In genomic region chr7:85184599-85185354, GRCh38 we compare ENCODE assay signal across 8 cellular contexts. TPM values are rescaled to one million over a fixed set of nuclear protein-coding genes. Genes with fewer than 3 reads are reported as not detected.
A peak's percentile ranks its signal among the peaks of the same experiment; 100 is the strongest.
DNase-seq lines count a peak whose midpoint lies in the region; ATAC-seq, FAIRE-seq and TF ChIP-seq lines count a peak whose summit lies in the region.

No MANE protein-coding gene starts in this region.

- peaks cover 5 to 8% of the 10 kb centered on the region in 2 experiments for H3K9me3 Mint-ChIP-seq in H9

- H3K36me3 ChIP-seq in skeletal muscle tissue (ENCODE audit: control insufficient read depth in 3 of 3, insufficient read depth in 3 of 3, low read length in 3 of 3) = no peaks in the 10 kb centered on the region
- no peaks in the 10 kb centered on the region for H3K36me3 ChIP-seq in small intestine (ENCODE audit: control insufficient read depth in 2 of 2, insufficient read depth in 2 of 2, low read length in 2 of 2)

- H3K9me3 ChIP-seq in H9 (ENCODE audit: control insufficient read depth, low read depth, low read length) (no peaks in the 10 kb centered on the region), iPS-18c (ENCODE audit: control insufficient read depth, insufficient read depth, low read length) (no peaks in the 10 kb centered on the region), skeletal muscle tissue (ENCODE audit: control insufficient read depth in 3 of 3, low read length in 3 of 3) (no peaks in the 10 kb centered on the region), small intestine (ENCODE audit: control insufficient read depth, low read depth) (no peaks in the 10 kb centered on the region)

- no peak for FAIRE-seq in small intestine (lab: Jason Lieb, UNC)

- H4K8ac ChIP-seq in H9 (replicated peaks; ENCODE audit: insufficient read length, low read depth, low read length) = no peak overlapping the region

- no peaks in the 10 kb centered on the region for H4K20me1 ChIP-seq in H9 (ENCODE audit: control insufficient read depth, insufficient read depth, insufficient read length)

- no peak overlapping the region for H2BK120ac ChIP-seq in H9 (ENCODE audit: low read depth, low read length, poor library complexity, severe bottlenecking)

- peak overlapping the region; percentile 99 for H3K4me2 ChIP-seq in H9 (ENCODE audit: insufficient read depth, insufficient read length, low read length)

- no peak overlapping the region for H2AFZ ChIP-seq in H9 (ENCODE audit: low read length)

- H3K27me3 Mint-ChIP-seq in H9 (ENCODE audit: low read depth) = peaks cover 53% of the 10 kb centered on the region

- H3K23ac ChIP-seq in H9 (ENCODE audit: insufficient read length, low read depth, low read length) = no peak overlapping the region

- peaks cover 5 to 6% (median 5%) of the 10 kb centered on the region in 3 experiments for H3K36me3 Mint-ChIP-seq in H9 (ENCODE audit: insufficient read depth in 1 of 3, low read depth in 3 of 3)

- no peaks in the 10 kb centered on the region for H3K79me2 ChIP-seq in H9 (ENCODE audit: insufficient read depth, low read length)

- no peak overlapping the region for H3K14ac ChIP-seq in H9 (ENCODE audit: insufficient read depth, low read length)

- H4K5ac ChIP-seq in H9 (ENCODE audit: insufficient read length, low read depth, low read length) = no peak overlapping the region

- WGBS in H9 (ENCODE audit: extremely low coverage, insufficient read length, low lambda C conversion rate) = no CpG with 5 or more reads among the region's 18 CpGs
- 37 to 45% (median 39%) methylated on average over 17 to 18 of the region's 18 CpGs for WGBS in small intestine, 3 donors

- H3K56ac ChIP-seq in H9 (ENCODE audit: insufficient read length, low read depth, low read length) = no peak overlapping the region

- H2BK20ac ChIP-seq in H9 (ENCODE audit: low read depth, low read length, poor library complexity, severe bottlenecking) = no peak overlapping the region

- ATAC-seq in GM21528 (IDR thresholded peaks at IDR 0.05; ENCODE audit: low FRiP score, unreplicated experiment) (no peak), HG02623 (IDR thresholded peaks at IDR 0.05; ENCODE audit: unreplicated experiment) (no peak)

- no peak overlapping the region for H2BK12ac ChIP-seq in H9 (ENCODE audit: insufficient read length, low read depth, low read length)

- peaks cover 5% of the 10 kb centered on the region; the same call in 1 of the 2 replicates for H3K27me3 ChIP-seq in H9 (ENCODE audit: insufficient read depth, low read length)
- H3K27me3 ChIP-seq in skeletal muscle tissue (ENCODE audit: control insufficient read depth in 3 of 3, insufficient read depth in 3 of 3, low read length in 3 of 3) = peaks cover 13 to 19% (median 14%) of the 10 kb centered on the region in 3 donors
- peaks cover 0 to 5% of the 10 kb centered on the region in 2 donors for H3K27me3 ChIP-seq in small intestine (ENCODE audit: control insufficient read depth in 2 of 2, insufficient read depth in 2 of 2, low read length in 2 of 2)

- H3K27ac ChIP-seq in H9 (ENCODE audit: insufficient read length, low read depth, low read length) = no peak overlapping the region
- H3K27ac ChIP-seq in skeletal muscle tissue (ENCODE audit: low read depth, low read length) = peak overlapping the region; percentile 15
- H3K27ac ChIP-seq in small intestine (ENCODE audit: low read depth in 1 of 2, low read length in 1 of 2) = peak overlapping the region in 1 of 2 donors; percentile 63

- no peak overlapping the region for H4K91ac ChIP-seq in H9 (ENCODE audit: insufficient read length, low read depth, low read length)

- TF ChIP-seq CTCF in H9 (conservative IDR thresholded peaks at IDR 0.05) = no peak

- H3K4me3 ChIP-seq in iPS-18c (ENCODE audit: insufficient read depth, low read depth, low read length) (peak overlapping the region; percentile 68; the same call in 1 of the 2 replicates), skeletal muscle tissue (ENCODE audit: low read length in 3 of 3) (no peak overlapping the region), small intestine (ENCODE audit: low read depth in 1 of 2, low read length in 2 of 2) (peak overlapping the region in 1 of 2 donors; percentile 46)

- no peak overlapping the region for H2BK5ac ChIP-seq in H9 (ENCODE audit: insufficient read length, low read length)

- no peak overlapping the region for H3K18ac ChIP-seq in H9 (ENCODE audit: insufficient read length, low read depth, low read length)

- H2AK5ac ChIP-seq in H9 (ENCODE audit: insufficient read length, low read length) = no peak overlapping the region

- no peak overlapping the region for H3T11ph ChIP-seq in H9 (ENCODE audit: low read length)

- H3K79me1 ChIP-seq in H9 (ENCODE audit: insufficient read depth, low read depth, low read length, poor library complexity, severe bottlenecking) = no peaks in the 10 kb centered on the region

- H3K23me2 ChIP-seq in H9 (ENCODE audit: insufficient read length, low read depth, low read length, poor library complexity, severe bottlenecking) = peaks cover 19% of the 10 kb centered on the region

- H3K9ac ChIP-seq in H9 (ENCODE audit: extremely low read depth, insufficient read length, low read length) (no peak overlapping the region), skeletal muscle tissue (ENCODE audit: low read depth in 1 of 3, low read length in 3 of 3) (no peak overlapping the region)

- peak; percentile 37 for DNase-seq in H9
- peak; percentile 64 for DNase-seq in amniotic epithelial cell (ENCODE audit: low read depth)
- no peak for DNase-seq in small intestine
- no peak for DNase-seq in NCI-H510A (lab: John Stamatoyannopoulos, UW)

- no peak overlapping the region for H3K27ac Mint-ChIP-seq in H9

- peaks cover 19 to 26% of the 10 kb centered on the region in 2 experiments for H3K4me1 Mint-ChIP-seq in H9

- no peak overlapping the region for H3K4ac ChIP-seq in H9 (ENCODE audit: low read depth, low read length)

- peak overlapping the region; percentile 79 to 83 for H3K4me3 Mint-ChIP-seq in H9

- H2BK15ac ChIP-seq in H9 (ENCODE audit: low read depth, low read length) = no peak overlapping the region

- H3K4me1 ChIP-seq in H9 (ENCODE audit: insufficient read depth, low read length) = no peaks in the 10 kb centered on the region; the same call in 1 of the 2 replicates
- H3K4me1 ChIP-seq in skeletal muscle tissue (ENCODE audit: control insufficient read depth in 3 of 3, insufficient read depth in 3 of 3, low read length in 3 of 3) = peaks cover 12 to 19% (median 18%) of the 10 kb centered on the region in 3 donors
- H3K4me1 ChIP-seq in small intestine (ENCODE audit: control insufficient read depth in 2 of 2, insufficient read depth in 1 of 2, low read depth in 1 of 2, low read length in 1 of 2) = peaks cover 0 to 2% of the 10 kb centered on the region in 2 donors

RNA-seq across cellular contexts. Expression of gene SEMA3D, which starts 2.1 kb away (rescaled TPM):
- 5.4 and 5.6 TPM in 2 replicates for total RNA-seq in H9 (2021)
- total RNA-seq in skeletal muscle tissue = 25.1 TPM
- under 1 TPM in 2 of 3 donors, not detected in 1; 0.27 to 0.95 TPM for polyA plus RNA-seq in small intestine

Comparison
In these comparisons a context has a peak if more than half of its experiments do, and no peak if none do; other contexts are left out.
1. DNase-seq: peak in H9 (single experiment) and amniotic epithelial cell (single experiment); none in small intestine (single experiment) and NCI-H510A (single experiment).